In genomic region chr3:57794951-57795350, GRCh38 we compare ENCODE assay signal across 16 cellular contexts. TPM values are rescaled to one million over a fixed set of nuclear protein-coding genes. Genes with fewer than 3 reads are reported as not detected.
A peak's percentile ranks its signal among the peaks of the same experiment; 100 is the strongest.
DNase-seq lines count a peak whose midpoint lies in the region; ATAC-seq, FAIRE-seq and TF ChIP-seq lines count a peak whose summit lies in the region.
"Had no signal": no experiment of that assay in that cellular context is flagged by ENCODE, and none has a peak within 500 bp of the region (broad histone marks: within the 10 kb centered on the region; RNA-seq: fewer than 3 reads in every experiment).

No MANE protein-coding gene starts in this region.

- TF ChIP-seq RAD21 in K562 (CRISPR knock-in tag; conservative IDR thresholded peaks at IDR 0.05 in 1 of 2, IDR thresholded peaks at IDR 0.05 in 1 of 2): no peak

- H3K4me3 ChIP-seq in ACC112 (ENCODE audit: low read depth, low read length) (0 out of 2 replicates have a peak overlapping the region, but pooled peaks have one; percentile 28), PC-9 (no peak overlapping the region), K562 (no peak overlapping the region), uterus (no peak overlapping the region)
- H3K4me3 ChIP-seq: BLaER1, HAP-1 had no signal

- no peaks in the 10 kb centered on the region for H3K9me2 ChIP-seq in PC-9 (ENCODE audit: insufficient read depth)

- TF ChIP-seq CTCF in PC-9 (conservative IDR thresholded peaks at IDR 0.05) (no peak), K562 (IDR thresholded peaks at IDR 0.05 in 2 of 3, conservative IDR thresholded peaks at IDR 0.05 in 1 of 3; ENCODE audit: insufficient read depth in 2 of 3, low read depth in 1 of 3, low read length in 3 of 3) (no peak), uterus (IDR thresholded peaks at IDR 0.05) (no peak)

- BruUV-seq in PC-9 (replicated peaks; lab: Mats Ljungman, UMichigan) (no TSS peak), K562 (replicated peaks; lab: Mats Ljungman, UMichigan) (no TSS peak)

- no peak overlapping the region for H3K9ac ChIP-seq in K562 (ENCODE audit: insufficient read depth in 1 of 2, low read depth in 2 of 2, low read length in 2 of 2)
- H3K9ac ChIP-seq: BLaER1 had no signal

- H2AFZ ChIP-seq in ACC112 (ENCODE audit: low read length, unreplicated experiment) (no peak overlapping the region), PC-9 (no peak overlapping the region), K562 (ENCODE audit: low read depth, low read length) (no peak overlapping the region)
- H2AFZ ChIP-seq: GM23248 had no signal

- peaks cover 39% of the 10 kb centered on the region for H3K4me1 ChIP-seq in ACC112 (ENCODE audit: control insufficient read depth, insufficient read depth, low read length, unreplicated experiment)
- peaks cover 38% of the 10 kb centered on the region for H3K4me1 ChIP-seq in PC-9 (replicated peaks; ENCODE audit: insufficient read depth)
- peaks cover 6 to 37% of the 10 kb centered on the region in 2 experiments; a peak in 4 of 5 replicates for H3K4me1 ChIP-seq in K562 (replicated peaks in 1 of 2; ENCODE audit: control insufficient read depth in 2 of 2, insufficient read depth in 2 of 2, low read length in 2 of 2)
- H3K4me1 ChIP-seq in uterus: peaks cover 0 to 16% of the 10 kb centered on the region in 2 donors
- H3K4me1 ChIP-seq: HAP-1 had no signal

- TF ChIP-seq EP300 in K562 (IDR thresholded peaks at IDR 0.05; ENCODE audit: low read length): no peak

- no peak overlapping the region for H3K4me2 ChIP-seq in PC-9
- no peak overlapping the region for H3K4me2 ChIP-seq in K562 (ENCODE audit: insufficient read depth, low read length)
- H3K4me2 ChIP-seq: BLaER1 had no signal

- H3K9me3 ChIP-seq in PC-9 (ENCODE audit: insufficient read depth, low read depth): no peaks in the 10 kb centered on the region
- no peaks in the 10 kb centered on the region for H3K9me3 ChIP-seq in K562 (replicated peaks; ENCODE audit: control insufficient read depth, insufficient read depth, low read depth, low read length)
- no peaks in the 10 kb centered on the region for H3K9me3 ChIP-seq in uterus
- H3K9me3 ChIP-seq: BLaER1, HAP-1 had no signal

- POLR2A ChIA-PET in PC-9 (lab: Charles Lee; ENCODE audit: unreplicated experiment): no interaction called here
- POLR2A ChIA-PET in K562 (lab: Yijun Ruan, JAX): interaction anchor here (0.6 kb wide), 1 partner anchor 198 kb away, joined by 3 read pairs; no protein-coding TSS in a partner anchor

- ATAC-seq in K562: no peak

- H3K9me1 ChIP-seq in K562 (ENCODE audit: control insufficient read depth, insufficient read depth, low read length): no peaks in the 10 kb centered on the region

- H3F3A ChIP-seq in PC-9 (ENCODE audit: insufficient read depth, low read depth): peaks cover 14% of the 10 kb centered on the region; the same call in 1 of the 2 replicates

- no peaks in the 10 kb centered on the region for H3K36me3 ChIP-seq in ACC112 (ENCODE audit: insufficient read depth, low read length)
- H3K36me3 ChIP-seq in PC-9 (ENCODE audit: low read depth): no peaks in the 10 kb centered on the region; the same call in 1 of the 2 replicates
- 0 out of 3 replicates have a peak, but pooled peaks cover 5% of the 10 kb centered on the region for H3K36me3 ChIP-seq in K562 (ENCODE audit: control insufficient read depth, insufficient read depth, low read length)
- H3K36me3 ChIP-seq in uterus: no peaks in the 10 kb centered on the region
- H3K36me3 ChIP-seq: HAP-1 had no signal

- TF ChIP-seq POLR2A in K562 (conservative IDR thresholded peaks at IDR 0.05) (no peak), uterus (IDR thresholded peaks at IDR 0.05) (no peak)

- H3K27me3 ChIP-seq in ACC112 (ENCODE audit: insufficient read depth, low read length): no peaks in the 10 kb centered on the region
- H3K27me3 ChIP-seq in PC-9 (ENCODE audit: insufficient read depth, low read depth): no peaks in the 10 kb centered on the region
- H3K27me3 ChIP-seq in K562 (ENCODE audit: control insufficient read depth in 2 of 2, insufficient read depth in 2 of 2, low read length in 2 of 2): no peaks in the 10 kb centered on the region
- H3K27me3 ChIP-seq in uterus: no peaks in the 10 kb centered on the region
- H3K27me3 ChIP-seq: BLaER1 had no signal

- peak overlapping the region; percentile 80 for H3K27ac ChIP-seq in ACC112 (ENCODE audit: low read depth, low read length)
- peak overlapping the region; percentile 67; the same call in 1 of the 2 replicates for H3K27ac ChIP-seq in PC-9
- peak overlapping the region; percentile 78; the same call in 1 of the 3 replicates for H3K27ac ChIP-seq in K562 (ENCODE audit: extremely low read depth, low read depth, low read length)
- peak overlapping the region; percentile 72 to 76 for H3K27ac ChIP-seq in uterus
- H3K27ac ChIP-seq: BLaER1 had no signal

- intact Hi-C loops in PC-9 (cut with micrococcal nuclease; ENCODE audit: unreplicated experiment): no loop called here
- intact Hi-C loops in K562 (cut with micrococcal nuclease): no loop called here
- intact Hi-C loops in uterus (cut with DNase I; ENCODE audit: low total_unique reads): no loop called here

- H4K20me1 ChIP-seq in PC-9 (ENCODE audit: insufficient read depth) (no peaks in the 10 kb centered on the region), K562 (replicated peaks; ENCODE audit: control insufficient read depth, insufficient read depth, low read length) (no peaks in the 10 kb centered on the region)

- in situ Hi-C loops in K562 (cut with MboI): no loop called here

- DNase-seq in PC-9 (no peak), K562 (ENCODE audit: extremely low read depth in 1 of 4, low spot score in 3 of 4) (no peak), uterus (no peak), frontal cortex (ENCODE audit: low spot score in 2 of 2) (no peak)
- DNase-seq in stimulated activated naive CD4-positive, alpha-beta T cell (lab: John Stamatoyannopoulos, UW): no peak
- no peak for DNase-seq in activated CD8-positive, alpha-beta memory T cell treated with anti-CD3 and anti-CD28 coated beads for 24 hours
- DNase-seq: CD4-positive, alpha-beta memory T cell; DMS153; DMS79; GDM1; GM23248 had no signal

- peaks cover 71% of the 10 kb centered on the region for H3K79me2 ChIP-seq in ACC112 (ENCODE audit: control insufficient read depth, insufficient read depth, low read length, unreplicated experiment)
- peaks cover 93% of the 10 kb centered on the region for H3K79me2 ChIP-seq in PC-9 (ENCODE audit: low read depth)
- H3K79me2 ChIP-seq in K562 (ENCODE audit: control insufficient read depth, insufficient read depth, low read length): peaks cover 91% of the 10 kb centered on the region

- WGBS in K562 (ENCODE audit: insufficient coverage, low coverage, missing lambda C conversion rate): 93% methylated on average over 6 of the region's 6 CpGs

- CTCF ChIA-PET in PC-9 (lab: Charles Lee) (no interaction called here), K562 (lab: Yijun Ruan, JAX; ENCODE audit: low intra/inter-chr PET ratio) (no interaction called here)

- FAIRE-seq in K562 (lab: Jason Lieb, UNC) (no peak), frontal cortex (lab: Jason Lieb, UNC) (no peak)
- FAIRE-seq: A204.1, GM12892 had no signal

TF ChIP-seq in K562, 482 proteins besides CTCF, POLR2A, EP300 and RAD21 (continues in another document):
- TF ChIP-seq PHB (CRISPR knock-in tag; IDR thresholded peaks at IDR 0.05): no peak
- no peak for TF ChIP-seq ELK1 (CRISPR knock-in tag; IDR thresholded peaks at IDR 0.05)
- no peak for TF ChIP-seq ZSCAN32 (CRISPR knock-in tag; IDR thresholded peaks at IDR 0.05)
- peak; percentile 91 for TF ChIP-seq DACH1 (IDR thresholded peaks at IDR 0.05; ENCODE audit: partially characterized antibody)
- TF ChIP-seq ID3 (CRISPR knock-in tag; IDR thresholded peaks at IDR 0.05): no peak
- TF ChIP-seq ID3 (tag; IDR thresholded peaks at IDR 0.05): no peak
- no peak for TF ChIP-seq TBP (optimal IDR thresholded peaks at IDR 0.05; ENCODE audit: low read depth, low read length)
- no peak for TF ChIP-seq MTA2 (IDR thresholded peaks at IDR 0.05; ENCODE audit: low read depth)
- no peak for TF ChIP-seq RHOXF2B (CRISPR knock-in tag; conservative IDR thresholded peaks at IDR 0.05)
- no peak for TF ChIP-seq HNRNPK (IDR thresholded peaks at IDR 0.05; ENCODE audit: low read depth, low read length, poor library complexity, severe bottlenecking)
- TF ChIP-seq CTBP1 (IDR thresholded peaks at IDR 0.05; ENCODE audit: borderline replicate concordance): no peak

RNA-seq across cellular contexts. Expression of gene SLMAP, which starts 38.8 kb away (rescaled TPM):
- total RNA-seq in PC-9 (2021): 116 and 119 TPM in 2 replicates
- total RNA-seq in K562 (2011; cell fraction: chromatin; rRNA removed; ENCODE audit: low replicate concordance): 45.2 and 144 TPM in 2 replicates
- 33.2 and 46.8 TPM in 2 replicates for total RNA-seq in K562 (2011; cell fraction: nucleolus; rRNA removed)
- 77.5 and 135 TPM in 2 replicates for total RNA-seq in K562 (2011; cell fraction: nucleoplasm; rRNA removed)
- 27.5 and 28.3 TPM in 2 replicates for total RNA-seq in K562 (2014; rRNA removed)
- total RNA-seq in K562 (2014; rRNA removed; fragmentation: Illumina TruSeq; extraction: Trizol): 38.1 and 46.8 TPM in 2 replicates
- total RNA-seq in K562 (2015; rRNA removed; fragmentation: Illumina TruSeq; extraction: Trizol): 34.1 and 35.0 TPM in 2 replicates
- total RNA-seq in K562 (2021): 50.7 and 59.3 TPM in 2 replicates
- polyA plus RNA-seq in K562 (2011; rRNA removed): 22.4 and 25.8 TPM in 2 replicates
- polyA plus RNA-seq in K562 (2011; cell fraction: cytosol; rRNA removed): 10.3 and 16.2 TPM in 2 replicates
- 28.9 and 35.1 TPM in 2 replicates for polyA plus RNA-seq in K562 (2011; cell fraction: nucleus; rRNA removed)
- 15.7 and 18.8 TPM in 2 replicates for polyA plus RNA-seq in K562 (2012)
- polyA plus RNA-seq in K562 (2014; fragmentation: Illumina TruSeq; extraction: Trizol): 25.5 and 30.8 TPM in 2 replicates
- polyA plus RNA-seq in K562 (2014; fragmentation: Nextera tagmentation; extraction: Ambion mirVana): 10 to 100 TPM; 12.1 to 12.7 TPM
- polyA plus RNA-seq in K562 (2014; rRNA removed): 19.5 and 22.1 TPM in 2 replicates
- 66.4 and 67.7 TPM in 2 replicates for polyA minus RNA-seq in K562 (2011; rRNA and poly(A)+ RNA removed)
- 25.0 and 32.3 TPM in 2 replicates for polyA minus RNA-seq in K562 (2011; cell fraction: cytosol; rRNA and poly(A)+ RNA removed)
- 39.9 and 52.4 TPM in 2 replicates for polyA minus RNA-seq in K562 (2011; cell fraction: nucleus; rRNA and poly(A)+ RNA removed)
- total RNA-seq in uterus: 100 to 1,000 TPM; 104 to 369 (median 186) TPM
- total RNA-seq in frontal cortex: 60.7 TPM
